ENCODE assay signal across 37 cellular contexts in the genomic region with DNA sequence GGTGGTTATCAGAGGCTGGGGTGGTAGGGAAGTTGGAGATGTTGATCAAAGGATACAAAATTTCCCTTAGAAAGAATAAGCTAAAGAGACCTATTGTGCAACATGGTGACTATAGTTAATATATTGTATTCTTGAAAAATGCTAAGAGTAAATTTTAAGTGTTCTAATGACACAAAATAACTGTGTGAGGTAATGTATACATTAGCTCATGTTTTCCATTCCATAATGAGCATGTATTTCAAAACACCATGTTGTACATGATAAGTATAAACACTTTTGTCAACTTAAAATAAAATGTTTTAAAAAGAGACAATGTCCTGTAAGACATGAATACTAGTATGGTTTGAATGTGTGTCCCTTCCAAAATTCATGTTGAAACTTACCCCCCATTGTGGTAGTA.
DNase-seq lines count a peak whose midpoint lies in the region; ATAC-seq, FAIRE-seq and TF ChIP-seq lines count a peak whose summit lies in the region.
"Had no signal": no experiment of that assay in that cellular context is flagged by ENCODE, and none has a peak within 500 bp of the region (broad histone marks: within the 10 kb centered on the region; RNA-seq: fewer than 3 reads in every experiment).

No MANE protein-coding gene starts in this region.

- ATAC-seq in IMR-90 (ENCODE audit: low read depth) = peak; percentile 33; the same call in 1 of the 2 replicates
- ATAC-seq in WTC11 = no peak
- no peak for ATAC-seq in gastroesophageal sphincter
- ATAC-seq: A549; CD8-positive, alpha-beta T cell had no signal

- FAIRE-seq in bronchial epithelial cell (lab: Jason Lieb, UNC) = no peak
- FAIRE-seq: A204.1, A549, D721Med had no signal

- in situ Hi-C loops in IMR-90 (cut with MboI; ENCODE audit: low sequenced_read_pairs) = no loop called here

- CTCF ChIA-PET in IMR-90 (lab: Yijun Ruan, JAX) = no interaction called here
- CTCF ChIA-PET in WTC11 (lab: Charles Lee) = no interaction called here

- H4K8ac ChIP-seq in IMR-90 (ENCODE audit: low read depth in 2 of 2, low read length in 2 of 2) (no peak overlapping the region), mesenchymal stem cell (ENCODE audit: low read length) (no peak overlapping the region), neuronal stem cell (ENCODE audit: low read depth, low read length) (no peak overlapping the region)

- H3K27ac ChIP-seq in IMR-90 (ENCODE audit: insufficient read depth, low read length) (peak overlapping the region; percentile 60; the same call in 1 of the 2 replicates), mesenchymal stem cell (ENCODE audit: low read length, poor library complexity, severe bottlenecking) (no peak overlapping the region), neuronal stem cell (replicated peaks; ENCODE audit: low read length) (no peak overlapping the region), gastroesophageal sphincter (no peak overlapping the region)
- H3K27ac ChIP-seq: 22Rv1; A549; BLaER1; BLaER1 treated with 17β-estradiol and CSF1 and Interleukin-3, amounts not matched to agents 10 nM and 100 nM; C4-2B had no signal

- H4K20me1 ChIP-seq in IMR-90 (ENCODE audit: insufficient read depth, low read length) = no peaks in the 10 kb centered on the region
- H4K20me1 ChIP-seq: BLaER1; BLaER1 treated with 17β-estradiol and CSF1 and Interleukin-3, amounts not matched to agents 10 nM and 100 nM had no signal

- H2BK15ac ChIP-seq in IMR-90 (ENCODE audit: low read depth, low read length) = no peak overlapping the region
- H2BK15ac ChIP-seq in mesenchymal stem cell (ENCODE audit: low read depth, poor library complexity, severe bottlenecking) = no peak overlapping the region
- no peak overlapping the region for H2BK15ac ChIP-seq in neuronal stem cell (ENCODE audit: low read length)

- no peak overlapping the region for H2AK5ac ChIP-seq in IMR-90 (ENCODE audit: low read depth, low read length)
- H2AK5ac ChIP-seq in mesenchymal stem cell (ENCODE audit: low read length, severe bottlenecking) = no peak overlapping the region
- no peak overlapping the region for H2AK5ac ChIP-seq in neuronal stem cell (ENCODE audit: low read depth, low read length)

- H2BK20ac ChIP-seq in IMR-90 (ENCODE audit: low read depth, low read length) = peak overlapping the region; percentile 49; the same call in 1 of the 2 replicates

- H3K27me3 Mint-ChIP-seq in WTC11 (ENCODE audit: low read depth) = no peaks in the 10 kb centered on the region; the same call in 1 of the 2 replicates
- H3K27me3 Mint-ChIP-seq: CD4-positive, alpha-beta T cell; CD4-positive, CD25-positive, alpha-beta regulatory T cell had no signal

- H3K27ac Mint-ChIP-seq in WTC11 = no peak overlapping the region
- H3K27ac Mint-ChIP-seq: B cell; CD4-positive, alpha-beta memory T cell; CD4-positive, alpha-beta T cell; CD4-positive, CD25-positive, alpha-beta regulatory T cell; CD8-positive, alpha-beta memory T cell; CD8-positive, alpha-beta T cell had no signal

- H3K36me3 ChIP-seq in IMR-90 (ENCODE audit: control insufficient read depth, insufficient read depth, low read length) = no peaks in the 10 kb centered on the region
- no peaks in the 10 kb centered on the region for H3K36me3 ChIP-seq in bronchial epithelial cell (ENCODE audit: control insufficient read depth, insufficient read depth, low read length)
- no peaks in the 10 kb centered on the region for H3K36me3 ChIP-seq in mesenchymal stem cell (ENCODE audit: control insufficient read depth in 1 of 2, insufficient read depth in 2 of 2, low read depth in 1 of 2, low read length in 2 of 2)
- H3K36me3 ChIP-seq in neuronal stem cell (replicated peaks in 1 of 2; ENCODE audit: control insufficient read depth in 2 of 2, insufficient read depth in 2 of 2, low read length in 2 of 2) = no peaks in the 10 kb centered on the region
- H3K36me3 ChIP-seq in gastroesophageal sphincter = no peaks in the 10 kb centered on the region
- H3K36me3 ChIP-seq: BE2C; BLaER1; BLaER1 treated with 17β-estradiol and CSF1 and Interleukin-3, amounts not matched to agents 10 nM and 100 nM had no signal

- H4K91ac ChIP-seq in IMR-90 (ENCODE audit: insufficient read depth, low read depth, low read length) (peak overlapping the region; percentile 32; the same call in 1 of the 2 replicates), mesenchymal stem cell (ENCODE audit: low read length) (no peak overlapping the region), neuronal stem cell (ENCODE audit: low read depth, low read length, poor library complexity) (no peak overlapping the region)

- no peak overlapping the region for H3K4me3 Mint-ChIP-seq in WTC11
- H3K4me3 Mint-ChIP-seq: B cell; CD14-positive monocyte; CD4-positive, alpha-beta memory T cell; CD4-positive, alpha-beta T cell; CD4-positive, CD25-positive, alpha-beta regulatory T cell; CD8-positive, alpha-beta memory T cell; CD8-positive, alpha-beta T cell had no signal

- H3K4me2 ChIP-seq in IMR-90 (ENCODE audit: low read depth, low read length) (peak overlapping the region; percentile 17; the same call in 1 of the 2 replicates), mesenchymal stem cell (ENCODE audit: low read length, poor library complexity, severe bottlenecking) (no peak overlapping the region), neuronal stem cell (ENCODE audit: insufficient read depth, low read length, poor library complexity, severe bottlenecking) (no peak overlapping the region)
- H3K4me2 ChIP-seq: A549, BLaER1 had no signal

- DNase-seq in CD1c-positive myeloid dendritic cell (ENCODE audit: extremely low spot score) (peak; percentile 5), IMR-90 (peak; percentile 52), bronchial epithelial cell (ENCODE audit: low read depth) (peak; percentile 42), mesenchymal stem cell (peak; percentile 58), WTC11 (ENCODE audit: low spot score) (no peak), neuronal stem cell (ENCODE audit: low spot score) (no peak)
- DNase-seq in activated CD4-positive, alpha-beta T cell treated with anti-CD3 and anti-CD28 coated beads for 1 hour = no peak
- DNase-seq: 8988T; ACHN; AML-193; BE2C; C1 segment of cervical spinal cord; Caco-2; Calu3; CD4-positive, alpha-beta memory T cell; CD4-positive, alpha-beta T cell; CD4-positive, CD25-positive, alpha-beta regulatory T cell; CD8-positive, alpha-beta memory T cell; CD8-positive, alpha-beta T cell; COR-L47; DMS 273 treated with DMSO at 0.1 percent for 48 hours; DMS153; DMS53; DMS79; DMS79 treated with DMSO at 0.1 percent for 48 hours; DND-41; EL had no signal

- peaks cover 8% of the 10 kb centered on the region for H3K4me1 Mint-ChIP-seq in WTC11
- H3K4me1 Mint-ChIP-seq: CD14-positive monocyte; CD4-positive, alpha-beta memory T cell; CD4-positive, CD25-positive, alpha-beta regulatory T cell; CD8-positive, alpha-beta memory T cell had no signal

- H3K9me3 Mint-ChIP-seq in WTC11 = no peaks in the 10 kb centered on the region
- H3K9me3 Mint-ChIP-seq: CD14-positive monocyte; CD4-positive, alpha-beta T cell; CD8-positive, alpha-beta T cell had no signal

- no peaks in the 10 kb centered on the region for H3K36me3 Mint-ChIP-seq in WTC11
- H3K36me3 Mint-ChIP-seq: CD14-positive monocyte; CD4-positive, alpha-beta memory T cell; CD4-positive, CD25-positive, alpha-beta regulatory T cell; CD8-positive, alpha-beta memory T cell; CD8-positive, alpha-beta T cell had no signal

- no peak overlapping the region for H3K56ac ChIP-seq in IMR-90 (ENCODE audit: extremely low read depth, insufficient read depth, low read length)

- H3K4me3 ChIP-seq in IMR-90 (ENCODE audit: insufficient read depth, low read depth, low read length) = no peak overlapping the region
- no peak overlapping the region for H3K4me3 ChIP-seq in bronchial epithelial cell (ENCODE audit: low read depth, low read length)
- no peak overlapping the region for H3K4me3 ChIP-seq in mesenchymal stem cell (ENCODE audit: insufficient read depth in 1 of 2, low read depth in 1 of 2, low read length in 2 of 2)
- H3K4me3 ChIP-seq in neuronal stem cell (ENCODE audit: low read length in 2 of 2) = no peak overlapping the region
- H3K4me3 ChIP-seq in gastroesophageal sphincter = no peak overlapping the region
- H3K4me3 ChIP-seq: A549; BLaER1; BLaER1 treated with 17β-estradiol and CSF1 and Interleukin-3, amounts not matched to agents 10 nM and 100 nM had no signal

- H3K79me1 ChIP-seq in IMR-90 (ENCODE audit: low read depth in 1 of 2, low read length in 2 of 2) (no peaks in the 10 kb centered on the region), mesenchymal stem cell (replicated peaks; ENCODE audit: low read length, poor library complexity, severe bottlenecking) (no peaks in the 10 kb centered on the region), neuronal stem cell (ENCODE audit: low read depth, low read length) (no peaks in the 10 kb centered on the region)

- peak overlapping the region; percentile 70; the same call in 1 of the 2 replicates for H4K5ac ChIP-seq in IMR-90 (ENCODE audit: low read depth, low read length)

- dilution Hi-C loops in IMR-90 (cut with HindIII; ENCODE audit: low sequenced_read_pairs, unreplicated experiment) = no loop called here

- TF ChIP-seq EP300 in gastroesophageal sphincter (IDR thresholded peaks at IDR 0.05) = no peak

- TF ChIP-seq RAD21 in IMR-90 (IDR thresholded peaks at IDR 0.05; ENCODE audit: low read length) = no peak

- no peak overlapping the region for H3K4ac ChIP-seq in IMR-90 (ENCODE audit: low read depth, low read length)
- H3K4ac ChIP-seq in mesenchymal stem cell (ENCODE audit: low read depth in 1 of 2, low read length in 2 of 2) = no peak overlapping the region
- H3K4ac ChIP-seq in neuronal stem cell (ENCODE audit: low read length) = no peak overlapping the region

- H3K27me3 ChIP-seq in IMR-90 (ENCODE audit: control insufficient read depth, insufficient read depth, low read length) (no peaks in the 10 kb centered on the region), bronchial epithelial cell (ENCODE audit: control insufficient read depth, insufficient read depth, low read length) (no peaks in the 10 kb centered on the region), mesenchymal stem cell (ENCODE audit: control insufficient read depth in 1 of 2, insufficient read depth in 1 of 2, low read length in 2 of 2) (no peaks in the 10 kb centered on the region), neuronal stem cell (ENCODE audit: control insufficient read depth in 3 of 3, insufficient read depth in 3 of 3, low read depth in 1 of 3, low read length in 3 of 3) (no peaks in the 10 kb centered on the region), gastroesophageal sphincter (peaks cover 3% of the 10 kb centered on the region)
- H3K27me3 ChIP-seq: BE2C; BLaER1; BLaER1 treated with 17β-estradiol and CSF1 and Interleukin-3, amounts not matched to agents 10 nM and 100 nM had no signal

- TF ChIP-seq CTCF in IMR-90 (conservative IDR thresholded peaks at IDR 0.05; ENCODE audit: low read depth, low read length) (no peak), bronchial epithelial cell (IDR thresholded peaks at IDR 0.05; ENCODE audit: insufficient read depth, low read length, severe bottlenecking) (no peak), WTC11 (IDR thresholded peaks at IDR 0.05) (no peak), gastroesophageal sphincter (IDR thresholded peaks at IDR 0.05) (no peak)

- no peak overlapping the region for H3K14ac ChIP-seq in IMR-90 (replicated peaks; ENCODE audit: low read depth, low read length)
- no peak overlapping the region for H3K14ac ChIP-seq in mesenchymal stem cell (ENCODE audit: low read length in 2 of 2)
- H3K14ac ChIP-seq in neuronal stem cell (ENCODE audit: low read length) = no peak overlapping the region

- H3K4me1 ChIP-seq in IMR-90 (ENCODE audit: control insufficient read depth, insufficient read depth, low read length) = peaks cover 8% of the 10 kb centered on the region
- peaks cover 2% of the 10 kb centered on the region for H3K4me1 ChIP-seq in mesenchymal stem cell (ENCODE audit: control insufficient read depth, insufficient read depth, low read depth, low read length)
- H3K4me1 ChIP-seq in neuronal stem cell (ENCODE audit: control insufficient read depth in 2 of 2, insufficient read depth in 1 of 2, low read depth in 1 of 2, low read length in 2 of 2) = peaks cover 4 to 9% of the 10 kb centered on the region in 2 donors
- no peaks in the 10 kb centered on the region for H3K4me1 ChIP-seq in gastroesophageal sphincter
- H3K4me1 ChIP-seq: A549, BE2C, Caco-2 had no signal

- H3K9me3 ChIP-seq in IMR-90 (ENCODE audit: control insufficient read depth, insufficient read depth, low read length) = no peaks in the 10 kb centered on the region
- no peaks in the 10 kb centered on the region for H3K9me3 ChIP-seq in mesenchymal stem cell (ENCODE audit: control insufficient read depth, low read length)
- no peaks in the 10 kb centered on the region for H3K9me3 ChIP-seq in neuronal stem cell (replicated peaks in 1 of 2; ENCODE audit: control insufficient read depth in 2 of 2, insufficient read depth in 1 of 2, low read depth in 1 of 2, low read length in 2 of 2)
- no peaks in the 10 kb centered on the region for H3K9me3 ChIP-seq in gastroesophageal sphincter
- H3K9me3 ChIP-seq: A549; BE2C; BLaER1; BLaER1 treated with 17β-estradiol and CSF1 and Interleukin-3, amounts not matched to agents 10 nM and 100 nM; Caco-2 had no signal

- H2AK9ac ChIP-seq in IMR-90 (replicated peaks; ENCODE audit: low read depth, low read length, poor library complexity) = no peak overlapping the region

- H2BK120ac ChIP-seq in IMR-90 (ENCODE audit: low read depth, low read length) = no peak overlapping the region; the same call in 1 of the 2 replicates
- H2BK120ac ChIP-seq in mesenchymal stem cell (ENCODE audit: low read depth, low read length) = no peak overlapping the region
- H2BK120ac ChIP-seq in neuronal stem cell (ENCODE audit: low read depth, low read length) = no peak overlapping the region

- POLR2A ChIA-PET in IMR-90 (lab: Charles Lee; ENCODE audit: unreplicated experiment) = no interaction called here
- POLR2A ChIA-PET in WTC11 (lab: Charles Lee) = no interaction called here

- H2BK12ac ChIP-seq in mesenchymal stem cell (ENCODE audit: low read length in 2 of 2) = no peak overlapping the region
- H2BK12ac ChIP-seq in neuronal stem cell (ENCODE audit: low read length) = no peak overlapping the region

- H3K23ac ChIP-seq in IMR-90 (ENCODE audit: low read depth, low read length) (no peak overlapping the region), mesenchymal stem cell (ENCODE audit: low read length in 2 of 2) (no peak overlapping the region), neuronal stem cell (ENCODE audit: low read depth, low read length, poor library complexity) (no peak overlapping the region)

- H3K18ac ChIP-seq in IMR-90 (ENCODE audit: low read depth, low read length) (peak overlapping the region; percentile 94), mesenchymal stem cell (ENCODE audit: low read depth in 1 of 2, low read length in 2 of 2) (no peak overlapping the region), neuronal stem cell (ENCODE audit: low read length) (no peak overlapping the region)

- H3K9me1 ChIP-seq in IMR-90 (ENCODE audit: insufficient read depth, low read length) = peaks cover 3% of the 10 kb centered on the region; the same call in 1 of the 2 replicates

- H3K9ac ChIP-seq in IMR-90 (ENCODE audit: low read depth, low read length) = no peak overlapping the region
- H3K9ac ChIP-seq in mesenchymal stem cell (ENCODE audit: low read length) = no peak overlapping the region
- no peak overlapping the region for H3K9ac ChIP-seq in neuronal stem cell (ENCODE audit: low read depth, low read length, poor library complexity)
- H3K9ac ChIP-seq: BLaER1; BLaER1 treated with 17β-estradiol and CSF1 and Interleukin-3, amounts not matched to agents 10 nM and 100 nM had no signal

- H2BK5ac ChIP-seq in IMR-90 (ENCODE audit: low read depth, low read length, poor library complexity, severe bottlenecking) (peak overlapping the region; percentile 60), mesenchymal stem cell (ENCODE audit: low read depth, low read length, poor library complexity, severe bottlenecking) (no peak overlapping the region), neuronal stem cell (ENCODE audit: low read length) (no peak overlapping the region)

- H2AFZ ChIP-seq in IMR-90 (replicated peaks; ENCODE audit: low read length, poor library complexity) = no peak overlapping the region
- no peak overlapping the region for H2AFZ ChIP-seq in mesenchymal stem cell (ENCODE audit: low read depth, low read length)
- no peak overlapping the region for H2AFZ ChIP-seq in neuronal stem cell (ENCODE audit: low read length)

- BruUV-seq in IMR-90 (replicated peaks; lab: Mats Ljungman, UMichigan) = no TSS peak

- TF ChIP-seq POLR2A in IMR-90 (IDR thresholded peaks at IDR 0.05; ENCODE audit: low read depth, low read length) (no peak), gastroesophageal sphincter (IDR thresholded peaks at IDR 0.05) (no peak)

- intact Hi-C loops in IMR-90 (cut with micrococcal nuclease) = loop anchor here (10.0 kb wide), 1 partner anchor 297 kb away; no protein-coding TSS in a partner anchor

Comparison
In these comparisons a context has a peak if more than half of its experiments do, and no peak if none do; other contexts are left out.
1. DNase-seq: peak in CD1c-positive myeloid dendritic cell (single experiment), IMR-90 (single experiment), bronchial epithelial cell (single experiment) and mesenchymal stem cell (single experiment); none in activated CD4-positive, alpha-beta T cell treated with anti-CD3 and anti-CD28 coated beads for 1 hour (single experiment), WTC11 (single experiment) and neuronal stem cell (single experiment).